1 cellular context compared by ENCODE assay signal in genomic region chr3:54955941-54956340, GRCh38.
TF ChIP-seq lines count a peak whose summit lies in the region.

No MANE protein-coding gene starts in this region.

TF ChIP-seq in H1, 55 proteins besides CTCF, POLR2A, EP300 and RAD21 (continued from another document):
- TF ChIP-seq CHD2 (IDR thresholded peaks at IDR 0.05; ENCODE audit: low read length) = no peak
- no peak for TF ChIP-seq BACH1 (IDR thresholded peaks at IDR 0.05; ENCODE audit: low read length)
- TF ChIP-seq SUZ12 (IDR thresholded peaks at IDR 0.05; ENCODE audit: low read length) = no peak
- TF ChIP-seq GABPA (IDR thresholded peaks at IDR 0.05; ENCODE audit: borderline replicate concordance, insufficient read depth, low read length) = no peak
- no peak for TF ChIP-seq NRF1 (IDR thresholded peaks at IDR 0.05; ENCODE audit: low read depth, low read length)
- no peak for TF ChIP-seq TAF1 (IDR thresholded peaks at IDR 0.05; ENCODE audit: low read depth, low read length)
- no peak for TF ChIP-seq USF2 (IDR thresholded peaks at IDR 0.05; ENCODE audit: low read length)
- TF ChIP-seq SRF (IDR thresholded peaks at IDR 0.05; ENCODE audit: low read depth, low read length) = no peak
- no peak for TF ChIP-seq CTBP2 (IDR thresholded peaks at IDR 0.05; ENCODE audit: borderline replicate concordance, insufficient read depth, insufficient read length, low read length)
- TF ChIP-seq HDAC2 (IDR thresholded peaks at IDR 0.05; ENCODE audit: borderline replicate concordance in 1 of 2, low read depth in 2 of 2, low read length in 2 of 2) = no peak
- TF ChIP-seq E2F6 (IDR thresholded peaks at IDR 0.05) = no peak
- no peak for TF ChIP-seq TCF12 (IDR thresholded peaks at IDR 0.05; ENCODE audit: low read depth, low read length)
- TF ChIP-seq CBX8 (IDR thresholded peaks at IDR 0.05; ENCODE audit: borderline replicate concordance, low read depth, low read length) = no peak
- no peak for TF ChIP-seq SIX5 (IDR thresholded peaks at IDR 0.05; ENCODE audit: low read depth, low read length)
- no peak for TF ChIP-seq JUN (IDR thresholded peaks at IDR 0.05; ENCODE audit: low read depth, low read length)
- no peak for TF ChIP-seq ATF2 (IDR thresholded peaks at IDR 0.05; ENCODE audit: low read length)
- TF ChIP-seq RXRA (IDR thresholded peaks at IDR 0.05; ENCODE audit: insufficient read depth, low read depth, low read length) = no peak
- TF ChIP-seq CREB1 (IDR thresholded peaks at IDR 0.05) = no peak
TF ChIP-seq in H1: peak in this region for 0.
